In the genomic region with DNA sequence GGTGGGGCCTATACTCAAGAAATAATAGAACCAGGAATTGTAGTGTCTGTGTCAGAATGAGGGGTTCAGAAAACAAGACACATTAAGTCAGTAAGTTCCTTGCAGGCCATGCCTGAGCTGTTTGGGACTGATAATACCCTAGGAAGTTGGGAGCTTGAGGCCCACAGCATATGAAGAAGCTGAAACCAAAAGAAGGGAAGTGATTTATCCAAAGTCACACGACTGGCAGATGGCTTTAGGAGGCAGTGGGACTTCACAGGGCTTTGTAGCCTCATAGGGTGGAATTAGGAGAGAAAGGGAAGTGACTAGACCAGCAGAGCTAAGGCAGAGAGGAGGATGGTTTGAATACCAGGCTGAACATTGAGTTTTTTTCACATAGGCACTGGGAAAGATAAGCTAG, we compare ENCODE assay signal across 13 cellular contexts. TPM values are rescaled to one million over a fixed set of nuclear protein-coding genes. Genes with fewer than 3 reads are reported as not detected.
A peak's percentile ranks its signal among the peaks of the same experiment; 100 is the strongest.
DNase-seq lines count a peak whose midpoint lies in the region; ATAC-seq and TF ChIP-seq lines count a peak whose summit lies in the region.
"Had no signal": no experiment of that assay in that cellular context is flagged by ENCODE, and none has a peak within 500 bp of the region (broad histone marks: within the 10 kb centered on the region; RNA-seq: fewer than 3 reads in every experiment).

No MANE protein-coding gene starts in this region.

- H3K36me3 ChIP-seq in lower lobe of right lung (peaks cover 71% of the 10 kb centered on the region), upper lobe of right lung (peaks cover 56% of the 10 kb centered on the region), testis (ENCODE audit: low read depth, missing control alignments) (no peaks in the 10 kb centered on the region)

- H3K27me3 ChIP-seq in right cardiac atrium (ENCODE audit: control insufficient read depth, insufficient read depth) (no peaks in the 10 kb centered on the region), lower lobe of right lung (ENCODE audit: low read depth) (no peaks in the 10 kb centered on the region), upper lobe of right lung (no peaks in the 10 kb centered on the region), testis (no peaks in the 10 kb centered on the region)

- no peaks in the 10 kb centered on the region for H3K9me3 ChIP-seq in right cardiac atrium (ENCODE audit: control insufficient read depth, low read length)
- no peaks in the 10 kb centered on the region for H3K9me3 ChIP-seq in lower lobe of right lung
- no peaks in the 10 kb centered on the region for H3K9me3 ChIP-seq in upper lobe of right lung
- no peaks in the 10 kb centered on the region for H3K9me3 ChIP-seq in testis

- no peak overlapping the region for H3K27ac ChIP-seq in right cardiac atrium (ENCODE audit: low read length)
- H3K27ac ChIP-seq in lower lobe of right lung, result peak overlapping the region; percentile 84
- H3K27ac ChIP-seq in upper lobe of right lung, result peak overlapping the region; percentile 79
- H3K27ac ChIP-seq in caudate nucleus (ENCODE audit: low read depth, low read length), result no peak overlapping the region
- no peak overlapping the region for H3K27ac ChIP-seq in testis
- H3K27ac ChIP-seq: KMS-11 had no signal

- no peak overlapping the region for H3K4me3 ChIP-seq in right cardiac atrium (ENCODE audit: low read length)
- no peak overlapping the region for H3K4me3 ChIP-seq in lower lobe of right lung
- H3K4me3 ChIP-seq in upper lobe of right lung, result no peak overlapping the region
- H3K4me3 ChIP-seq in testis, result no peak overlapping the region

- H3K27ac Mint-ChIP-seq in activated CD8-positive, alpha-beta T cell treated with anti-CD3 and anti-CD28 coated beads for 36 hours, result peak overlapping the region; percentile 56

- DNase-seq in Right ventricle myocardium inferior (ENCODE audit: missing footprints) (no peak), right cardiac atrium (no peak), lower lobe of right lung (no peak), upper lobe of right lung (no peak), caudate nucleus (lab: John Stamatoyannopoulos, UW) (no peak), testis (no peak), NCI-H526 treated with DMSO at 0.1 percent for 48 hours (lab: John Stamatoyannopoulos, UW) (no peak)
- no peak for DNase-seq in activated CD8-positive, alpha-beta T cell treated with anti-CD3 and anti-CD28 coated beads for 36 hours
- DNase-seq: HCEC 1CT; NCI-H226; SIG-M5; stimulated activated CD4-positive, alpha-beta T cell treated with anti-CD3 and anti-CD28 coated beads, Interleukin-4, amount 100 ng/mL, for 4 hours had no signal

- no peaks in the 10 kb centered on the region for H3K9me3 Mint-ChIP-seq in activated CD8-positive, alpha-beta T cell treated with anti-CD3 and anti-CD28 coated beads for 36 hours

- 49% methylated on average over 1 of the region's 1 CpG for WGBS in right cardiac atrium
- 80 to 88% methylated on average over 1 of the region's 1 CpG for WGBS in testis, 2 donors

- intact Hi-C loops in Right ventricle myocardium inferior (cut with DNase I), result loop anchor here (10.0 kb wide), 1 partner anchor 46 kb away; no protein-coding TSS in a partner anchor
- intact Hi-C loops in right cardiac atrium (cut with DNase I), result loop anchor here in 2 of 4 donors (5.0 kb wide), 2 partner anchors 93 to 98 kb away; partner anchors contain the start of gene SUSD6 (in 1 of the 2)
- intact Hi-C loops in activated CD8-positive, alpha-beta T cell treated with anti-CD3 and anti-CD28 coated beads for 36 hours (cut with micrococcal nuclease), result no loop called here
- intact Hi-C loops in lower lobe of right lung (cut with DNase I), result no loop called here
- intact Hi-C loops in upper lobe of right lung (cut with DNase I), result no loop called here
- intact Hi-C loops in testis (cut with DNase I; ENCODE audit: low total_unique reads), result no loop called here

- H3K4me3 Mint-ChIP-seq in activated CD8-positive, alpha-beta T cell treated with anti-CD3 and anti-CD28 coated beads for 36 hours, result no peak overlapping the region

- H3K27me3 Mint-ChIP-seq in activated CD8-positive, alpha-beta T cell treated with anti-CD3 and anti-CD28 coated beads for 36 hours, result no peaks in the 10 kb centered on the region

- no peak for TF ChIP-seq POLR2A in testis (IDR thresholded peaks at IDR 0.05)

- peaks cover 22% of the 10 kb centered on the region for H3K4me1 ChIP-seq in right cardiac atrium (ENCODE audit: control insufficient read depth, insufficient read depth, low read length)
- H3K4me1 ChIP-seq in lower lobe of right lung, result peaks cover 68% of the 10 kb centered on the region
- peaks cover 56% of the 10 kb centered on the region for H3K4me1 ChIP-seq in upper lobe of right lung
- H3K4me1 ChIP-seq in testis, result peaks cover 15% of the 10 kb centered on the region

- CTCF ChIA-PET in activated CD8-positive, alpha-beta T cell treated with anti-CD3 and anti-CD28 coated beads for 36 hours (lab: Charles Lee), result interaction anchor here (1.2 to 5.6 kb wide), 8 partner anchors 11 to 162 kb away, joined by 3 to 33 read pairs (median 7); partner anchors contain the start of gene CCDC177

- peaks cover 14% of the 10 kb centered on the region for H3K4me1 Mint-ChIP-seq in activated CD8-positive, alpha-beta T cell treated with anti-CD3 and anti-CD28 coated beads for 36 hours (ENCODE audit: low read depth)

- ATAC-seq in Right ventricle myocardium inferior, result peak; percentile 17
- ATAC-seq in right cardiac atrium, result no peak
- no peak for ATAC-seq in activated CD8-positive, alpha-beta T cell treated with anti-CD3 and anti-CD28 coated beads for 36 hours
- ATAC-seq in lower lobe of right lung, result peak in 1 of 2 donors; percentile 30
- ATAC-seq in upper lobe of right lung, result peak; percentile 56

- H3K36me3 Mint-ChIP-seq in activated CD8-positive, alpha-beta T cell treated with anti-CD3 and anti-CD28 coated beads for 36 hours (ENCODE audit: low read depth), result peaks cover 54% of the 10 kb centered on the region

- POLR2A ChIA-PET in activated CD8-positive, alpha-beta T cell treated with anti-CD3 and anti-CD28 coated beads for 36 hours (lab: Charles Lee), result interaction anchor here (2.5 kb wide), 1 partner anchor 23 kb away, joined by 7 read pairs; no protein-coding TSS in a partner anchor

- TF ChIP-seq CTCF in activated CD8-positive, alpha-beta T cell treated with anti-CD3 and anti-CD28 coated beads for 36 hours (IDR thresholded peaks at IDR 0.05), result no peak
- no peak for TF ChIP-seq CTCF in lower lobe of right lung (IDR thresholded peaks at IDR 0.05)
- TF ChIP-seq CTCF in upper lobe of right lung (IDR thresholded peaks at IDR 0.05), result no peak
- no peak for TF ChIP-seq CTCF in testis (IDR thresholded peaks at IDR 0.05)

RNA-seq across cellular contexts. Expression of gene SRSF5, which starts 56.6 kb away (rescaled TPM):
- total RNA-seq in Right ventricle myocardium inferior, result 120 TPM
- total RNA-seq in right cardiac atrium, result 100 to 1,000 TPM; 210 to 259 (median 237) TPM
- 279 TPM for polyA plus RNA-seq in right cardiac atrium
- total RNA-seq in activated CD8-positive, alpha-beta T cell treated with anti-CD3 and anti-CD28 coated beads for 36 hours, result 100 to 1,000 TPM; 255 to 267 TPM
- total RNA-seq in lower lobe of right lung, result 298 TPM
- total RNA-seq in upper lobe of right lung, result 287 TPM
- 100 to 1,000 TPM; 500 to 530 TPM for total RNA-seq in testis
- polyA plus RNA-seq in testis (ENCODE audit: insufficient read depth, low read depth, low replicate concordance), result 341 TPM

Comparison
In these comparisons a context has a peak if more than half of its experiments do, and no peak if none do; other contexts are left out.
1. ATAC-seq: peak in Right ventricle myocardium inferior (single experiment) and upper lobe of right lung (single experiment); none in right cardiac atrium (0 of 2) and activated CD8-positive, alpha-beta T cell treated with anti-CD3 and anti-CD28 coated beads for 36 hours (single experiment).
2. H3K27ac ChIP-seq: peak in lower lobe of right lung (single experiment) and upper lobe of right lung (single experiment); none in right cardiac atrium (single experiment), caudate nucleus (single experiment) and testis (0 of 2).